ENCODE assay signal across 1 cellular context in the genomic region with DNA sequence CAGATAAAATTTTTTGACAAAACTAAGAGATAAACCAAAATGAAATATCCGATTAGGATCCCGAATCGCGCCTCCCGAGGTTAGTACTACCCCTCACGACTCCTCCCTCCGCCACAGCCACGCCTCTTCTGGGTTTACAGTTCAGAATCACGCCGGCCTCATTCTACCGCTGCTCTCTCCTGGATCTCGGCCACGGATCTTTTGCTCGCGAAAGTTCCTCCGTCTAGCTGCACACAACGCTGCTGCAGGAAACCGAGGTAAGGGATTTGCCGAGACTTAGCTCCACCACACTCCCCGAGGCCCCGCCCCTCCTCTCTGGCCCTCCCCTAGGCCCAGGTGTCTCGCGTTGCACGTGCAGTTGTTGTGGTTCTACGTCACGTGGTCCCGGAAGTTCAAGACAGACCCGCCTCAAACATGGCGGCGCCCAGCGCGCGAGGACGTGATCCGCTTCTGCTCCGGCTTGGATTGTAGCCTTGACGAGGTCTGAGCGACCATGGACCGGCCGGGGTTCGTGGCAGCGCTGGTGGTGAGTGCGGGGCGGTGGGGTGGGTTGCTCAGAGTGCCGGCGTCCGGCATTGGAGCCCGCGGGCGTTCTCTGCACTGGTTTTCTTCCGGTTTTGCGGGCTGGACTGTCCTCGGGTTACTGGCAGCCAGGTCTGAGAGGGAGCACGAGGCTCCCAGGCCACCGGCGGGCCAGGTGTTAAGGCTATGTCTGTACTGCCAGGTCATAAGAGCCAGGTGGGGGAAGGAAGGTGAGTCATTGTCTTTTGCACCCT.
TF ChIP-seq lines count a peak whose summit lies in the region.

A gene with protein sequence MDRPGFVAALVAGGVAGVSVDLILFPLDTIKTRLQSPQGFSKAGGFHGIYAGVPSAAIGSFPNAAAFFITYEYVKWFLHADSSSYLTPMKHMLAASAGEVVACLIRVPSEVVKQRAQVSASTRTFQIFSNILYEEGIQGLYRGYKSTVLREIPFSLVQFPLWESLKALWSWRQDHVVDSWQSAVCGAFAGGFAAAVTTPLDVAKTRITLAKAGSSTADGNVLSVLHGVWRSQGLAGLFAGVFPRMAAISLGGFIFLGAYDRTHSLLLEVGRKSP (plus strand): TSS at position 400 of the 776 bp plus-strand sequence. CDS start 94 bp downstream, at position 494.

TF ChIP-seq in K562, 482 proteins besides CTCF, POLR2A, EP300 and RAD21 (continued from another document and continues in another):
- TF ChIP-seq, protein P1, sequence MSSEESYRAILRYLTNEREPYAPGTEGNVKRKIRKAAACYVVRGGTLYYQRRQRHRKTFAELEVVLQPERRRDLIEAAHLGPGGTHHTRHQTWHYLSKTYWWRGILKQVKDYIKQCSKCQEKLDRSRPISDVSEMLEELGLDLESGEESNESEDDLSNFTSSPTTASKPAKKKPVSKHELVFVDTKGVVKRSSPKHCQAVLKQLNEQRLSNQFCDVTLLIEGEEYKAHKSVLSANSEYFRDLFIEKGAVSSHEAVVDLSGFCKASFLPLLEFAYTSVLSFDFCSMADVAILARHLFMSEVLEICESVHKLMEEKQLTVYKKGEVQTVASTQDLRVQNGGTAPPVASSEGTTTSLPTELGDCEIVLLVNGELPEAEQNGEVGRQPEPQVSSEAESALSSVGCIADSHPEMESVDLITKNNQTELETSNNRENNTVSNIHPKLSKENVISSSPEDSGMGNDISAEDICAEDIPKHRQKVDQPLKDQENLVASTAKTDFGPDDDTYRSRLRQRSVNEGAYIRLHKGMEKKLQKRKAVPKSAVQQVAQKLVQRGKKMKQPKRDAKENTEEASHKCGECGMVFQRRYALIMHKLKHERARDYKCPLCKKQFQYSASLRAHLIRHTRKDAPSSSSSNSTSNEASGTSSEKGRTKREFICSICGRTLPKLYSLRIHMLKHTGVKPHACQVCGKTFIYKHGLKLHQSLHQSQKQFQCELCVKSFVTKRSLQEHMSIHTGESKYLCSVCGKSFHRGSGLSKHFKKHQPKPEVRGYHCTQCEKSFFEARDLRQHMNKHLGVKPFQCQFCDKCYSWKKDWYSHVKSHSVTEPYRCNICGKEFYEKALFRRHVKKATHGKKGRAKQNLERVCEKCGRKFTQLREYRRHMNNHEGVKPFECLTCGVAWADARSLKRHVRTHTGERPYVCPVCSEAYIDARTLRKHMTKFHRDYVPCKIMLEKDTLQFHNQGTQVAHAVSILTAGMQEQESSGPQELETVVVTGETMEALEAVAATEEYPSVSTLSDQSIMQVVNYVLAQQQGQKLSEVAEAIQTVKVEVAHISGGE (CRISPR knock-in tag; IDR thresholded peaks at IDR 0.05) = peak in 1 of 3 experiments; percentile 20; a peak in 1 of 6 replicates
- TF ChIP-seq GABPA (tag; conservative IDR thresholded peaks at IDR 0.05; ENCODE audit: low read depth) (peak; percentile 90), ATF1 (CRISPR knock-in tag; IDR thresholded peaks at IDR 0.05) (no peak), ATF1 (tag; IDR thresholded peaks at IDR 0.05) (peak; percentile 93), HDAC2 (IDR thresholded peaks at IDR 0.05) (peak; percentile 52; the same call in 1 of the 2 replicates), RAD51 (IDR thresholded peaks at IDR 0.05; ENCODE audit: borderline replicate concordance, low read depth) (peak; percentile 94), JUND (IDR thresholded peaks at IDR 0.05; ENCODE audit: borderline replicate concordance, low read depth, low read length) (0 out of 2 replicates have a peak, but pooled peaks have one; percentile 3), JUND (tag; IDR thresholded peaks at IDR 0.05; ENCODE audit: borderline replicate concordance, low read depth, low read length) (no peak), MAZ (CRISPR knock-in tag; conservative IDR thresholded peaks at IDR 0.05 in 1 of 2, IDR thresholded peaks at IDR 0.05 in 1 of 2) (peak in 1 of 2 experiments; percentile 12; a peak in 2 of 4 replicates), TOE1 (IDR thresholded peaks at IDR 0.05; ENCODE audit: borderline replicate concordance) (peak; percentile 95), TOE1 (CRISPR knock-in tag; IDR thresholded peaks at IDR 0.05; ENCODE audit: borderline replicate concordance, low read depth) (no peak), GABPB1 (CRISPR knock-in tag; IDR thresholded peaks at IDR 0.05) (peak; percentile 83; the same call in 1 of the 2 replicates), RB1 (IDR thresholded peaks at IDR 0.05; ENCODE audit: low read depth) (peak; percentile 59; the same call in 1 of the 2 replicates), ZNF780A (CRISPR knock-in tag; IDR thresholded peaks at IDR 0.05) (no peak), MTA3 (IDR thresholded peaks at IDR 0.05; ENCODE audit: borderline replicate concordance) (no peak), SIN3B (IDR thresholded peaks at IDR 0.05; ENCODE audit: low read depth) (peak; percentile 90), CREM (IDR thresholded peaks at IDR 0.05; ENCODE audit: low read depth) (peak; percentile 91), SUPT5H (IDR thresholded peaks at IDR 0.05) (peak; percentile 66), ZNF589 (CRISPR knock-in tag; IDR thresholded peaks at IDR 0.05; ENCODE audit: low read depth) (no peak), EP400 (IDR thresholded peaks at IDR 0.05) (peak; percentile 87), FOXK2 (conservative IDR thresholded peaks at IDR 0.05 in 1 of 2, IDR thresholded peaks at IDR 0.05 in 1 of 2; ENCODE audit: low read depth in 2 of 2) (peak; percentile 99 to 100), XRCC5 (IDR thresholded peaks at IDR 0.05; ENCODE audit: low read depth, low read length) (0 out of 2 replicates have a peak, but pooled peaks have one; percentile 16), FOXJ2 (tag; IDR thresholded peaks at IDR 0.05) (peak; percentile 66), ZC3H11A (IDR thresholded peaks at IDR 0.05; ENCODE audit: low read depth, low read length) (no peak), NRF1 (conservative IDR thresholded peaks at IDR 0.05 in 1 of 2, IDR thresholded peaks at IDR 0.05 in 1 of 2) (peak in 1 of 2 experiments; percentile 18; a peak in 1 of 4 replicates), TAF1 (IDR thresholded peaks at IDR 0.05; ENCODE audit: control insufficient read depth, extremely low read depth, insufficient read depth, low read length, severe bottlenecking) (peak; percentile 74)
- TF ChIP-seq, protein P2, sequence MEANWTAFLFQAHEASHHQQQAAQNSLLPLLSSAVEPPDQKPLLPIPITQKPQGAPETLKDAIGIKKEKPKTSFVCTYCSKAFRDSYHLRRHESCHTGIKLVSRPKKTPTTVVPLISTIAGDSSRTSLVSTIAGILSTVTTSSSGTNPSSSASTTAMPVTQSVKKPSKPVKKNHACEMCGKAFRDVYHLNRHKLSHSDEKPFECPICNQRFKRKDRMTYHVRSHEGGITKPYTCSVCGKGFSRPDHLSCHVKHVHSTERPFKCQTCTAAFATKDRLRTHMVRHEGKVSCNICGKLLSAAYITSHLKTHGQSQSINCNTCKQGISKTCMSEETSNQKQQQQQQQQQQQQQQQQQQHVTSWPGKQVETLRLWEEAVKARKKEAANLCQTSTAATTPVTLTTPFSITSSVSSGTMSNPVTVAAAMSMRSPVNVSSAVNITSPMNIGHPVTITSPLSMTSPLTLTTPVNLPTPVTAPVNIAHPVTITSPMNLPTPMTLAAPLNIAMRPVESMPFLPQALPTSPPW (CRISPR knock-in tag; IDR thresholded peaks at IDR 0.05) = peak; percentile 56
- TF ChIP-seq, protein P3, sequence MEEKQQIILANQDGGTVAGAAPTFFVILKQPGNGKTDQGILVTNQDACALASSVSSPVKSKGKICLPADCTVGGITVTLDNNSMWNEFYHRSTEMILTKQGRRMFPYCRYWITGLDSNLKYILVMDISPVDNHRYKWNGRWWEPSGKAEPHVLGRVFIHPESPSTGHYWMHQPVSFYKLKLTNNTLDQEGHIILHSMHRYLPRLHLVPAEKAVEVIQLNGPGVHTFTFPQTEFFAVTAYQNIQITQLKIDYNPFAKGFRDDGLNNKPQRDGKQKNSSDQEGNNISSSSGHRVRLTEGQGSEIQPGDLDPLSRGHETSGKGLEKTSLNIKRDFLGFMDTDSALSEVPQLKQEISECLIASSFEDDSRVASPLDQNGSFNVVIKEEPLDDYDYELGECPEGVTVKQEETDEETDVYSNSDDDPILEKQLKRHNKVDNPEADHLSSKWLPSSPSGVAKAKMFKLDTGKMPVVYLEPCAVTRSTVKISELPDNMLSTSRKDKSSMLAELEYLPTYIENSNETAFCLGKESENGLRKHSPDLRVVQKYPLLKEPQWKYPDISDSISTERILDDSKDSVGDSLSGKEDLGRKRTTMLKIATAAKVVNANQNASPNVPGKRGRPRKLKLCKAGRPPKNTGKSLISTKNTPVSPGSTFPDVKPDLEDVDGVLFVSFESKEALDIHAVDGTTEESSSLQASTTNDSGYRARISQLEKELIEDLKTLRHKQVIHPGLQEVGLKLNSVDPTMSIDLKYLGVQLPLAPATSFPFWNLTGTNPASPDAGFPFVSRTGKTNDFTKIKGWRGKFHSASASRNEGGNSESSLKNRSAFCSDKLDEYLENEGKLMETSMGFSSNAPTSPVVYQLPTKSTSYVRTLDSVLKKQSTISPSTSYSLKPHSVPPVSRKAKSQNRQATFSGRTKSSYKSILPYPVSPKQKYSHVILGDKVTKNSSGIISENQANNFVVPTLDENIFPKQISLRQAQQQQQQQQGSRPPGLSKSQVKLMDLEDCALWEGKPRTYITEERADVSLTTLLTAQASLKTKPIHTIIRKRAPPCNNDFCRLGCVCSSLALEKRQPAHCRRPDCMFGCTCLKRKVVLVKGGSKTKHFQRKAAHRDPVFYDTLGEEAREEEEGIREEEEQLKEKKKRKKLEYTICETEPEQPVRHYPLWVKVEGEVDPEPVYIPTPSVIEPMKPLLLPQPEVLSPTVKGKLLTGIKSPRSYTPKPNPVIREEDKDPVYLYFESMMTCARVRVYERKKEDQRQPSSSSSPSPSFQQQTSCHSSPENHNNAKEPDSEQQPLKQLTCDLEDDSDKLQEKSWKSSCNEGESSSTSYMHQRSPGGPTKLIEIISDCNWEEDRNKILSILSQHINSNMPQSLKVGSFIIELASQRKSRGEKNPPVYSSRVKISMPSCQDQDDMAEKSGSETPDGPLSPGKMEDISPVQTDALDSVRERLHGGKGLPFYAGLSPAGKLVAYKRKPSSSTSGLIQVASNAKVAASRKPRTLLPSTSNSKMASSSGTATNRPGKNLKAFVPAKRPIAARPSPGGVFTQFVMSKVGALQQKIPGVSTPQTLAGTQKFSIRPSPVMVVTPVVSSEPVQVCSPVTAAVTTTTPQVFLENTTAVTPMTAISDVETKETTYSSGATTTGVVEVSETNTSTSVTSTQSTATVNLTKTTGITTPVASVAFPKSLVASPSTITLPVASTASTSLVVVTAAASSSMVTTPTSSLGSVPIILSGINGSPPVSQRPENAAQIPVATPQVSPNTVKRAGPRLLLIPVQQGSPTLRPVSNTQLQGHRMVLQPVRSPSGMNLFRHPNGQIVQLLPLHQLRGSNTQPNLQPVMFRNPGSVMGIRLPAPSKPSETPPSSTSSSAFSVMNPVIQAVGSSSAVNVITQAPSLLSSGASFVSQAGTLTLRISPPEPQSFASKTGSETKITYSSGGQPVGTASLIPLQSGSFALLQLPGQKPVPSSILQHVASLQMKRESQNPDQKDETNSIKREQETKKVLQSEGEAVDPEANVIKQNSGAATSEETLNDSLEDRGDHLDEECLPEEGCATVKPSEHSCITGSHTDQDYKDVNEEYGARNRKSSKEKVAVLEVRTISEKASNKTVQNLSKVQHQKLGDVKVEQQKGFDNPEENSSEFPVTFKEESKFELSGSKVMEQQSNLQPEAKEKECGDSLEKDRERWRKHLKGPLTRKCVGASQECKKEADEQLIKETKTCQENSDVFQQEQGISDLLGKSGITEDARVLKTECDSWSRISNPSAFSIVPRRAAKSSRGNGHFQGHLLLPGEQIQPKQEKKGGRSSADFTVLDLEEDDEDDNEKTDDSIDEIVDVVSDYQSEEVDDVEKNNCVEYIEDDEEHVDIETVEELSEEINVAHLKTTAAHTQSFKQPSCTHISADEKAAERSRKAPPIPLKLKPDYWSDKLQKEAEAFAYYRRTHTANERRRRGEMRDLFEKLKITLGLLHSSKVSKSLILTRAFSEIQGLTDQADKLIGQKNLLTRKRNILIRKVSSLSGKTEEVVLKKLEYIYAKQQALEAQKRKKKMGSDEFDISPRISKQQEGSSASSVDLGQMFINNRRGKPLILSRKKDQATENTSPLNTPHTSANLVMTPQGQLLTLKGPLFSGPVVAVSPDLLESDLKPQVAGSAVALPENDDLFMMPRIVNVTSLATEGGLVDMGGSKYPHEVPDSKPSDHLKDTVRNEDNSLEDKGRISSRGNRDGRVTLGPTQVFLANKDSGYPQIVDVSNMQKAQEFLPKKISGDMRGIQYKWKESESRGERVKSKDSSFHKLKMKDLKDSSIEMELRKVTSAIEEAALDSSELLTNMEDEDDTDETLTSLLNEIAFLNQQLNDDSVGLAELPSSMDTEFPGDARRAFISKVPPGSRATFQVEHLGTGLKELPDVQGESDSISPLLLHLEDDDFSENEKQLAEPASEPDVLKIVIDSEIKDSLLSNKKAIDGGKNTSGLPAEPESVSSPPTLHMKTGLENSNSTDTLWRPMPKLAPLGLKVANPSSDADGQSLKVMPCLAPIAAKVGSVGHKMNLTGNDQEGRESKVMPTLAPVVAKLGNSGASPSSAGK (IDR thresholded peaks at IDR 0.05) = peak; percentile 68
- TF ChIP-seq, protein P4, sequence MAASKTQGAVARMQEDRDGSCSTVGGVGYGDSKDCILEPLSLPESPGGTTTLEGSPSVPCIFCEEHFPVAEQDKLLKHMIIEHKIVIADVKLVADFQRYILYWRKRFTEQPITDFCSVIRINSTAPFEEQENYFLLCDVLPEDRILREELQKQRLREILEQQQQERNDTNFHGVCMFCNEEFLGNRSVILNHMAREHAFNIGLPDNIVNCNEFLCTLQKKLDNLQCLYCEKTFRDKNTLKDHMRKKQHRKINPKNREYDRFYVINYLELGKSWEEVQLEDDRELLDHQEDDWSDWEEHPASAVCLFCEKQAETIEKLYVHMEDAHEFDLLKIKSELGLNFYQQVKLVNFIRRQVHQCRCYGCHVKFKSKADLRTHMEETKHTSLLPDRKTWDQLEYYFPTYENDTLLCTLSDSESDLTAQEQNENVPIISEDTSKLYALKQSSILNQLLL (CRISPR knock-in tag; IDR thresholded peaks at IDR 0.05; ENCODE audit: borderline replicate concordance) = no peak
- TF ChIP-seq, protein P5, sequence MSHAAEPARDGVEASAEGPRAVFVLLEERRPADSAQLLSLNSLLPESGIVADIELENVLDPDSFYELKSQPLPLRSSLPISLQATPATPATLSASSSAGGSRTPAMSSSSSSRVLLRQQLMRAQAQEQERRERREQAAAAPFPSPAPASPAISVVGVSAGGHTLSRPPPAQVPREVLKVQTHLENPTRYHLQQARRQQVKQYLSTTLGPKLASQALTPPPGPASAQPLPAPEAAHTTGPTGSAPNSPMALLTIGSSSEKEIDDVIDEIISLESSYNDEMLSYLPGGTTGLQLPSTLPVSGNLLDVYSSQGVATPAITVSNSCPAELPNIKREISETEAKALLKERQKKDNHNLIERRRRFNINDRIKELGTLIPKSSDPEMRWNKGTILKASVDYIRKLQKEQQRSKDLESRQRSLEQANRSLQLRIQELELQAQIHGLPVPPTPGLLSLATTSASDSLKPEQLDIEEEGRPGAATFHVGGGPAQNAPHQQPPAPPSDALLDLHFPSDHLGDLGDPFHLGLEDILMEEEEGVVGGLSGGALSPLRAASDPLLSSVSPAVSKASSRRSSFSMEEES (CRISPR knock-in tag; IDR thresholded peaks at IDR 0.05) = peak; percentile 95
- TF ChIP-seq, protein P6, sequence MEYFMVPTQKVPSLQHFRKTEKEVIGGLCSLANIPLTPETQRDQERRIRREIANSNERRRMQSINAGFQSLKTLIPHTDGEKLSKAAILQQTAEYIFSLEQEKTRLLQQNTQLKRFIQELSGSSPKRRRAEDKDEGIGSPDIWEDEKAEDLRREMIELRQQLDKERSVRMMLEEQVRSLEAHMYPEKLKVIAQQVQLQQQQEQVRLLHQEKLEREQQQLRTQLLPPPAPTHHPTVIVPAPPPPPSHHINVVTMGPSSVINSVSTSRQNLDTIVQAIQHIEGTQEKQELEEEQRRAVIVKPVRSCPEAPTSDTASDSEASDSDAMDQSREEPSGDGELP (CRISPR knock-in tag; IDR thresholded peaks at IDR 0.05; ENCODE audit: borderline replicate concordance) = peak; percentile 87; the same call in 1 of the 2 replicates
